ENCODE assay signal across 8 cellular contexts in the genomic region with DNA sequence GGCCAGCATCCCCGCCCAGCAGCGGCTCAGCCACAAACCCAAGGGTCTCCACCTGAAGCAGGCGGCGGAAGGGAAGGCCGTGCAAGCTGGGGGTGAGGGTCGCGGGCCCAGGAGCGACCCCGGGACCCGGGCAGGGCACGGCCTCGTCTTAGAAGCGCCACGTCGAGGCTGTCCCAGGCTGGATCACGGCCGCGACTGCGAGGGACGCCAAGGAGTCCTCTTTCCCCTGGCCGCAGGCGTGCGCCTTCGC. TPM values are rescaled to one million over a fixed set of nuclear protein-coding genes. Genes with fewer than 3 reads are reported as not detected.
A peak's percentile ranks its signal among the peaks of the same experiment; 100 is the strongest.
DNase-seq lines count a peak whose midpoint lies in the region; ATAC-seq and TF ChIP-seq lines count a peak whose summit lies in the region.

No MANE protein-coding gene starts in this region.

- H3K4me2 ChIP-seq in GM23248 (ENCODE audit: unreplicated experiment): peak overlapping the region; percentile 65

- H3K4me3 Mint-ChIP-seq in stimulated activated effector memory CD8-positive, alpha-beta T cell treated with anti-CD3 and anti-CD28 coated beads, Interleukin-12 subunit alpha, Interleukin-12 subunit beta, amount 100 ng/mL, for 72 hours: peak overlapping the region; percentile 83

- H3K9me3 ChIP-seq in GM23248 (ENCODE audit: low read depth): no peaks in the 10 kb centered on the region
- no peaks in the 10 kb centered on the region for H3K9me3 ChIP-seq in right atrium auricular region

- in situ Hi-C loops in GM23248 (cut with MboI): no loop called here

- DNase-seq in GM23248 (no peak), right atrium auricular region (ENCODE audit: low spot score) (no peak), AML-193 (lab: John Stamatoyannopoulos, UW) (no peak), NCI-H1092 (lab: John Stamatoyannopoulos, UW) (no peak), NCI-H2227 treated with DMSO at 0.1 percent for 48 hours (lab: John Stamatoyannopoulos, UW) (no peak)
- no peak for DNase-seq in stimulated activated effector memory CD8-positive, alpha-beta T cell treated with anti-CD3 and anti-CD28 coated beads, Interleukin-12 subunit alpha, Interleukin-12 subunit beta, amount 100 ng/mL, for 72 hours (ENCODE audit: low spot score in 2 of 2)
- no peak for DNase-seq in stimulated activated CD4-positive, alpha-beta T cell treated with anti-CD3 and anti-CD28 coated beads, Interleukin-4, amount 100 ng/mL, for 1 hour

- peak overlapping the region; percentile 92 for H3K27ac Mint-ChIP-seq in stimulated activated effector memory CD8-positive, alpha-beta T cell treated with anti-CD3 and anti-CD28 coated beads, Interleukin-12 subunit alpha, Interleukin-12 subunit beta, amount 100 ng/mL, for 72 hours

- peaks cover 7% of the 10 kb centered on the region; the same call in 1 of the 2 replicates for H3K4me1 ChIP-seq in GM23248 (ENCODE audit: insufficient read depth)
- peaks cover 0 to 11% of the 10 kb centered on the region in 2 donors for H3K4me1 ChIP-seq in right atrium auricular region

- H3K27me3 ChIP-seq in GM23248 (replicated peaks; ENCODE audit: insufficient read depth): no peaks in the 10 kb centered on the region
- H3K27me3 ChIP-seq in right atrium auricular region: no peaks in the 10 kb centered on the region

- no peaks in the 10 kb centered on the region for H3K9me2 ChIP-seq in GM23248 (ENCODE audit: insufficient read depth)

- H3K36me3 Mint-ChIP-seq in stimulated activated effector memory CD8-positive, alpha-beta T cell treated with anti-CD3 and anti-CD28 coated beads, Interleukin-12 subunit alpha, Interleukin-12 subunit beta, amount 100 ng/mL, for 72 hours: peaks cover 40% of the 10 kb centered on the region

- H3K4me1 Mint-ChIP-seq in stimulated activated effector memory CD8-positive, alpha-beta T cell treated with anti-CD3 and anti-CD28 coated beads, Interleukin-12 subunit alpha, Interleukin-12 subunit beta, amount 100 ng/mL, for 72 hours: peaks cover 28% of the 10 kb centered on the region

- H3K4me3 ChIP-seq in GM23248 (peak overlapping the region; percentile 80), WI38 (ENCODE audit: low read depth, low read length) (peak overlapping the region; percentile 66), right atrium auricular region (peak overlapping the region; percentile 67 to 75)

- peak overlapping the region; percentile 87 for H2AFZ ChIP-seq in GM23248

- H3K36me3 ChIP-seq in GM23248 (ENCODE audit: low read depth) (0 out of 2 replicates have a peak, but pooled peaks cover under 1% of the 10 kb centered on the region), right atrium auricular region (peaks cover 6% of the 10 kb centered on the region)

- 1 to 4% methylated on average over 23 to 24 of the region's 24 CpGs for WGBS in GM23248 (ENCODE audit: low coverage in 1 of 2, low lambda C conversion rate in 2 of 2, missing lambda C conversion rate in 2 of 2), 2 experiments

- H3K79me2 ChIP-seq in GM23248 (ENCODE audit: insufficient read depth): peaks cover 38% of the 10 kb centered on the region

- no peaks in the 10 kb centered on the region for H4K20me1 ChIP-seq in GM23248 (ENCODE audit: insufficient read depth)

- 0 out of 2 replicates have a peak overlapping the region, but pooled peaks have one; percentile 6 for H3K27ac ChIP-seq in GM23248
- H3K27ac ChIP-seq in right atrium auricular region: peak overlapping the region; percentile 71 to 77

- H3F3A ChIP-seq in GM23248 (ENCODE audit: insufficient read depth): no peaks in the 10 kb centered on the region

- ATAC-seq in stimulated activated effector memory CD8-positive, alpha-beta T cell treated with anti-CD3 and anti-CD28 coated beads, Interleukin-12 subunit alpha, Interleukin-12 subunit beta, amount 100 ng/mL, for 72 hours: peak; percentile 60

- H3K9me3 Mint-ChIP-seq in stimulated activated effector memory CD8-positive, alpha-beta T cell treated with anti-CD3 and anti-CD28 coated beads, Interleukin-12 subunit alpha, Interleukin-12 subunit beta, amount 100 ng/mL, for 72 hours: no peaks in the 10 kb centered on the region

- TF ChIP-seq CTCF in WI38 (IDR thresholded peaks at IDR 0.05; ENCODE audit: low read depth, low read length) (no peak), right atrium auricular region (IDR thresholded peaks at IDR 0.05) (no peak)

- peak overlapping the region; percentile 78 for H3K9ac ChIP-seq in GM23248

RNA-seq across cellular contexts. Expression of a gene that starts 0.5 kb away (rescaled TPM):
- total RNA-seq in GM23248 (2014; rRNA removed; shearing (Covaris generic)): 11.5 and 15.7 TPM in 2 replicates
- 9.3 and 10.5 TPM in 2 replicates for polyA plus RNA-seq in GM23248 (2016; fragmentation: Nextera tagmentation; extraction: Ambion mirVana)
- total RNA-seq in right atrium auricular region: 1 to 10 TPM; 1.4 to 1.7 TPM

RNA-seq across cellular contexts. Expression of a gene that starts 31.2 kb away (rescaled TPM):
- total RNA-seq in GM23248 (2014; rRNA removed; shearing (Covaris generic)): 6.8 and 8.3 TPM in 2 replicates
- 4.2 and 4.8 TPM in 2 replicates for polyA plus RNA-seq in GM23248 (2016; fragmentation: Nextera tagmentation; extraction: Ambion mirVana)
- 1 to 10 TPM in 1 of 2 donors, under 1 TPM in 1; 0.63 to 4.1 TPM for total RNA-seq in right atrium auricular region

RNA-seq across cellular contexts. Expression of a gene that starts 42.4 kb away (rescaled TPM):
- 1.8 TPM in 1 of 2 replicates, not detected in the other for total RNA-seq in GM23248 (2014; rRNA removed; shearing (Covaris generic))
- not detected in 2 replicates for polyA plus RNA-seq in GM23248 (2016; fragmentation: Nextera tagmentation; extraction: Ambion mirVana)
- under 1 TPM; 0.22 to 0.51 TPM for total RNA-seq in right atrium auricular region

RNA-seq across cellular contexts. Expression of a gene that starts 46.2 kb away (rescaled TPM):
- total RNA-seq in GM23248 (2014; rRNA removed; shearing (Covaris generic)): 17.8 and 18.7 TPM in 2 replicates
- polyA plus RNA-seq in GM23248 (2016; fragmentation: Nextera tagmentation; extraction: Ambion mirVana): 9.3 and 10.1 TPM in 2 replicates
- 10 to 100 TPM in 1 of 2 donors, 1 to 10 TPM in 1; 9.6 to 10.5 TPM for total RNA-seq in right atrium auricular region
